In the genomic region with DNA sequence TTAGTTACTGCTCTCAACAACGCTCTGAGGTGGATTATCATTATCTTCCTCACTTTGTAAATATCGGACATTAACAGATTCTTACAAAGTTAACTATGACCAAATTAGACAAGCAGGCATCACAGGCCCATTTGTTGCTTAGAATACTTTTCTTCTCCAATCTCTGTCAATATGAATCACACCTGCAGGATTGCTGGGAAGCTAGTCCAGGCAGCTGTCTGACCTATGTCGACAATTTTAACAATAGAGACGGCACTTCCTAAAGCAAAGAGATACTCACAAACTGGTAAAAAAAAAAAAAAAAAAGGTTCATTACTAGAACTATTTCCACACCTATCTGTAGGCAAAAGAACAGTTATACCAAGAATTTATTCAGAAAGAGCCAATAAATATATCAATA, we compare ENCODE assay signal across 21 cellular contexts.
A peak's percentile ranks its signal among the peaks of the same experiment; 100 is the strongest.
DNase-seq lines count a peak whose midpoint lies in the region; ATAC-seq and TF ChIP-seq lines count a peak whose summit lies in the region.
"Had no signal": no experiment of that assay in that cellular context is flagged by ENCODE, and none has a peak within 500 bp of the region (broad histone marks: within the 10 kb centered on the region; RNA-seq: fewer than 3 reads in every experiment).

No MANE protein-coding gene starts in this region.

- ATAC-seq in RWPE2 (ENCODE audit: low read depth) (peak; percentile 62; the same call in 1 of the 3 replicates), esophagus mucosa (peak; percentile 51)
- ATAC-seq: A549; CD8-positive, alpha-beta T cell; GM12878 had no signal

- H3K27me3 ChIP-seq in RWPE2 (ENCODE audit: insufficient read depth, poor library complexity, severe bottlenecking) = no peaks in the 10 kb centered on the region
- H3K27me3 ChIP-seq: BLaER1 treated with 17β-estradiol and CSF1 and Interleukin-3, amounts not matched to agents 10 nM and 100 nM had no signal

- no peaks in the 10 kb centered on the region for H3K9me3 ChIP-seq in RWPE2 (ENCODE audit: severe bottlenecking)
- H3K9me3 ChIP-seq: A549; BLaER1 treated with 17β-estradiol and CSF1 and Interleukin-3, amounts not matched to agents 10 nM and 100 nM; Caco-2 had no signal

- DNase-seq in HPDE6-E6E7 (ENCODE audit: extremely low spot score) (peak; percentile 42), RWPE2 (ENCODE audit: low spot score) (no peak), epithelial cell of esophagus (ENCODE audit: low read depth) (peak; percentile 83), globus pallidus (ENCODE audit: low spot score) (no peak), coronary artery (ENCODE audit: low spot score) (no peak)
- DNase-seq in activated T-cell treated with anti-CD3 and anti-CD28 coated beads, Interleukin-2, amount 50 U/mL, for 1 hour = no peak
- DNase-seq in activated CD4-positive, alpha-beta T cell treated with anti-CD3 and anti-CD28 coated beads for 4 hours = no peak
- DNase-seq: AML-193; Caco-2; Calu3; CD4-positive, alpha-beta T cell; CD8-positive, alpha-beta T cell; DND-41; EL; GDM1 had no signal

- no peak overlapping the region for H3K4me3 ChIP-seq in RWPE2 (ENCODE audit: severe bottlenecking)
- no peak overlapping the region for H3K4me3 ChIP-seq in epithelial cell of esophagus (ENCODE audit: low read length)
- no peak overlapping the region for H3K4me3 ChIP-seq in coronary artery
- H3K4me3 ChIP-seq: A549; BLaER1 treated with 17β-estradiol and CSF1 and Interleukin-3, amounts not matched to agents 10 nM and 100 nM; GM12878 had no signal

- H3K27ac ChIP-seq in RWPE2 (ENCODE audit: poor library complexity, severe bottlenecking) (peak overlapping the region; percentile 82), coronary artery (no peak overlapping the region)
- H3K27ac ChIP-seq: 22Rv1; A549; BLaER1 treated with 17β-estradiol and CSF1 and Interleukin-3, amounts not matched to agents 10 nM and 100 nM; C4-2B had no signal

- TF ChIP-seq CTCF in RWPE2 (IDR thresholded peaks at IDR 0.05; ENCODE audit: poor library complexity, severe bottlenecking) = no peak
- no peak for TF ChIP-seq CTCF in epithelial cell of esophagus (IDR thresholded peaks at IDR 0.05; ENCODE audit: insufficient read depth, low read depth, low read length, missing control alignments)
- TF ChIP-seq CTCF in coronary artery (IDR thresholded peaks at IDR 0.05) = no peak

- H3K4me1 ChIP-seq in RWPE2 (ENCODE audit: insufficient read depth, poor library complexity, severe bottlenecking) = peaks cover 19% of the 10 kb centered on the region
- H3K4me1 ChIP-seq: A549; BLaER1 treated with 17β-estradiol and CSF1 and Interleukin-3, amounts not matched to agents 10 nM and 100 nM; Caco-2 had no signal

- H3K36me3 ChIP-seq in RWPE2 (ENCODE audit: low read depth) = no peaks in the 10 kb centered on the region
- H3K36me3 ChIP-seq: BLaER1 treated with 17β-estradiol and CSF1 and Interleukin-3, amounts not matched to agents 10 nM and 100 nM had no signal

Comparison
In these comparisons a context has a peak if more than half of its experiments do, and no peak if none do; other contexts are left out.
1. DNase-seq: peak in HPDE6-E6E7 (single experiment) and epithelial cell of esophagus (single experiment); none in RWPE2 (single experiment), globus pallidus (single experiment), coronary artery (single experiment), activated T-cell treated with anti-CD3 and anti-CD28 coated beads, Interleukin-2, amount 50 U/mL, for 1 hour (single experiment) and activated CD4-positive, alpha-beta T cell treated with anti-CD3 and anti-CD28 coated beads for 4 hours (0 of 2).